8 cellular contexts compared by ENCODE assay signal in the genomic region with DNA sequence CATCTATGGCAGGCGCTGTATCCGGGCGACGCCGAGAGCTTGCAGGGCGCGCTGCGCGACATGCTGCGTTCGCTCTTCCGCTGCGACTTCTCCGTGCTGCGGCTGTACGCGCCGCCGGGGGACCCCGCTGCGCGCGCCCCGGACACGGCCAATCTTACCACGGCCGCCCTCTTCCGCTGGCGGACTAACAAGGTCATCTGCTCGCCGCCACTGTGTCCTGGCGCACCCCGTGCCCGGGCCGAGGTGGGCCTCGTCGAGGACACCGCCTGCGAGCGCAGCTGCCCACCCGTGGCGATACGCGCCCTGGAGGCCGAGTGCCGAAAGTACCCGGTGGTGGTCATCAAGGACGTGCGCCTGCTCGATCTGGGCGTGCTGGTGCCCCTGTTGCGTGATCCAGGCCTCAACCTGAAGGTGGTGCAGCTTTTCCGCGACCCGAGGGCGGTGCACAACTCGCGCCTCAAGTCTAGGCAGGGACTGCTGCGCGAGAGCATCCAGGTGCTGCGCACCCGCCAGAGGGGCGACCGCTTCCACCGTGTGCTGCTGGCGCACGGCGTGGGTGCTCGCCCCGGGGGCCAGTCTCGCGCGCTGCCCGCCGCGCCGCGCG.
DNase-seq lines count a peak whose midpoint lies in the region; ATAC-seq and TF ChIP-seq lines count a peak whose summit lies in the region.

No MANE protein-coding gene starts in this region.

- no peaks in the 10 kb centered on the region for H3K4me1 ChIP-seq in mucosa of stomach (ENCODE audit: control insufficient read depth, insufficient read depth, low read length)

- no peak for TF ChIP-seq CTCF in VCaP (conservative IDR thresholded peaks at IDR 0.05)

- peak overlapping the region; percentile 19 for H3K4me3 ChIP-seq in mucosa of stomach (ENCODE audit: low read length)

- H3K27ac ChIP-seq in VCaP: 0 out of 2 replicates have a peak overlapping the region, but pooled peaks have one; percentile 14

- H3K36me3 ChIP-seq in mucosa of stomach (ENCODE audit: control insufficient read depth, insufficient read depth, low read length): no peaks in the 10 kb centered on the region

- ATAC-seq in GM18907 (IDR thresholded peaks at IDR 0.05; ENCODE audit: unreplicated experiment): peak; percentile 15
- ATAC-seq in HG03196 (IDR thresholded peaks at IDR 0.05; ENCODE audit: unreplicated experiment): peak; percentile 12

- H3K9me3 ChIP-seq in mucosa of stomach (ENCODE audit: control insufficient read depth, low read length): no peaks in the 10 kb centered on the region

- peak; percentile 54 for DNase-seq in ecto neural progenitor cell (ENCODE audit: low spot score)
- no peak for DNase-seq in SHP77 treated with DMSO at 0.1 percent for 48 hours (lab: John Stamatoyannopoulos, UW)
- DNase-seq in NCI-H128 (lab: John Stamatoyannopoulos, UW; ENCODE audit: unreplicated experiment): no peak
- no peak for DNase-seq in GF-D8 (lab: John Stamatoyannopoulos, UW)

- peaks cover 7% of the 10 kb centered on the region for H3K27me3 ChIP-seq in mucosa of stomach (ENCODE audit: control insufficient read depth, insufficient read depth, low read length)

- no peak overlapping the region for H3K9ac ChIP-seq in mucosa of stomach (ENCODE audit: low read length)
